Comparison of ENCODE assay signal across 15 cellular contexts in genomic region chr10:93478873-93479272, GRCh38. TPM values are rescaled to one million over a fixed set of nuclear protein-coding genes. Genes with fewer than 3 reads are reported as not detected.
DNase-seq lines count a peak whose midpoint lies in the region; ATAC-seq and TF ChIP-seq lines count a peak whose summit lies in the region.
"Had no signal": no experiment of that assay in that cellular context is flagged by ENCODE, and none has a peak within 500 bp of the region (broad histone marks: within the 10 kb centered on the region; RNA-seq: fewer than 3 reads in every experiment).

No MANE protein-coding gene starts in this region.

- H3K4me1 ChIP-seq in RWPE2 (ENCODE audit: insufficient read depth, poor library complexity, severe bottlenecking) (peaks cover 38% of the 10 kb centered on the region), prostate gland (replicated peaks) (no peaks in the 10 kb centered on the region)

- H3K27ac ChIP-seq in RWPE2 (ENCODE audit: poor library complexity, severe bottlenecking) (peak overlapping the region; percentile 98), prostate gland (peak overlapping the region; percentile 5 to 10)

- H3K9me3 ChIP-seq in RWPE2 (ENCODE audit: severe bottlenecking): no peaks in the 10 kb centered on the region
- H3K9me3 ChIP-seq in prostate gland: no peaks in the 10 kb centered on the region

- TF ChIP-seq CTCF in AG10803 (conservative IDR thresholded peaks at IDR 0.05; ENCODE audit: low read length) (no peak), RWPE2 (IDR thresholded peaks at IDR 0.05; ENCODE audit: poor library complexity, severe bottlenecking) (no peak), epithelial cell of proximal tubule (conservative IDR thresholded peaks at IDR 0.05; ENCODE audit: low read depth, low read length) (no peak), prostate gland (IDR thresholded peaks at IDR 0.05) (no peak)

- H3K4me3 ChIP-seq in AG10803 (ENCODE audit: low read length) (peak overlapping the region; percentile 77), RWPE2 (ENCODE audit: severe bottlenecking) (no peak overlapping the region), epithelial cell of proximal tubule (ENCODE audit: low read depth, low read length) (peak overlapping the region; percentile 37), prostate gland (no peak overlapping the region)

- DNase-seq in AG10803 (ENCODE audit: low read depth) (no peak), RWPE2 (ENCODE audit: low spot score) (no peak), epithelial cell of proximal tubule (ENCODE audit: low read depth) (no peak), prostate gland (ENCODE audit: low spot score) (no peak), posterior vena cava (ENCODE audit: low spot score) (no peak), NCI-H69 (lab: John Stamatoyannopoulos, UW) (no peak)
- DNase-seq: activated CD8-positive, alpha-beta memory T cell treated with anti-CD3 and anti-CD28 coated beads, Interleukin-2, amount 50 U/mL, for 48 hours; activated naive CD4-positive, alpha-beta T cell treated with anti-CD3 and anti-CD28 coated beads, Interleukin-2, amount 50 U/mL, for 16 hours; caudate nucleus; hippocampal formation; NCI-H2081 treated with DMSO at 0.1 percent for 48 hours; NCI-H82; stimulated activated CD4-positive, alpha-beta T cell treated with anti-CD3 and anti-CD28 coated beads, Interleukin-1b, Interleukin-23, amount 100 ng/mL, for 48 hours had no signal

- WGBS in prostate gland: 68% methylated on average over 6 of the region's 6 CpGs

- H3K27me3 ChIP-seq in RWPE2 (ENCODE audit: insufficient read depth, poor library complexity, severe bottlenecking) (no peaks in the 10 kb centered on the region), prostate gland (replicated peaks; ENCODE audit: insufficient read depth) (no peaks in the 10 kb centered on the region)

- no peak for ATAC-seq in RWPE2 (ENCODE audit: low read depth)
- no peak for ATAC-seq in HG03432 (IDR thresholded peaks at IDR 0.05; ENCODE audit: unreplicated experiment)
- no peak for ATAC-seq in GM21619 (IDR thresholded peaks at IDR 0.05; ENCODE audit: unreplicated experiment)

- no peak for TF ChIP-seq POLR2A in prostate gland (IDR thresholded peaks at IDR 0.05)

- H3K36me3 ChIP-seq in RWPE2 (ENCODE audit: low read depth) (peaks cover 55% of the 10 kb centered on the region), prostate gland (no peaks in the 10 kb centered on the region)

- intact Hi-C loops in prostate gland (cut with DNase I) (no loop called here), posterior vena cava (cut with DNase I) (loop anchor here (5.0 to 10.0 kb wide), 2 partner anchors 42 to 54 kb away; no protein-coding TSS in a partner anchor)

RNA-seq across cellular contexts. Expression of gene MYOF, which starts 3.3 kb away (rescaled TPM):
- total RNA-seq in epithelial cell of proximal tubule: 185 and 208 TPM in 2 replicates
- total RNA-seq in prostate gland: 10 to 100 TPM; 84.4 to 85.0 TPM
- total RNA-seq in posterior vena cava: 100 to 1,000 TPM; 182 to 227 TPM

RNA-seq across cellular contexts. Expression of gene CEP55, which starts 17.5 kb away (rescaled TPM):
- total RNA-seq in epithelial cell of proximal tubule (73.2 and 115 TPM in 2 replicates), prostate gland (1 to 10 TPM in 1 of 2 donors, under 1 TPM in 1; 0.14 to 4.7 TPM), posterior vena cava (1 to 10 TPM in 1 of 2 donors, under 1 TPM in 1; 0.48 to 1.1 TPM)

Comparison
In these comparisons a context has a peak if more than half of its experiments do, and no peak if none do; other contexts are left out.
1. H3K4me3 ChIP-seq: peak in AG10803 (single experiment) and epithelial cell of proximal tubule (single experiment); none in RWPE2 (single experiment) and prostate gland (0 of 2).
2. RNA of gene CEP55, which starts 17.5 kb away (total RNA-seq): 73.2 to 115 TPM in epithelial cell of proximal tubule; 0.14 to 4.7 TPM in prostate gland and 0.48 to 1.1 TPM in posterior vena cava; every median in the first group is over 10 times any median in the second.